Comparison of ENCODE assay signal across 9 cellular contexts in genomic region chr10:10120671-10121070, GRCh38.
"Had no signal": no experiment of that assay in that cellular context is flagged by ENCODE, and none has a peak within 500 bp of the region (broad histone marks: within the 10 kb centered on the region; RNA-seq: fewer than 3 reads in every experiment).

No MANE protein-coding gene starts in this region.

- DNase-seq: H7, HFFc6, IMR-90, KG1 had no signal

- FAIRE-seq: H1, HTR-8/SVneo, K562 had no signal

- ATAC-seq: GM23338, HCT116, K562 had no signal
